Comparison of ENCODE assay signal across 8 cellular contexts in genomic region chr6:75602164-75602896, GRCh38. TPM values are rescaled to one million over a fixed set of nuclear protein-coding genes. Genes with fewer than 3 reads are reported as not detected.
DNase-seq lines count a peak whose midpoint lies in the region; ATAC-seq and TF ChIP-seq lines count a peak whose summit lies in the region.

No MANE protein-coding gene starts in this region.

- H3K27ac ChIP-seq in BLaER1 treated with 17β-estradiol and CSF1 and Interleukin-3, amounts not matched to agents 10 nM and 100 nM, result peak overlapping the region; percentile 97 to 100 (median 100)
- H3K27ac ChIP-seq in Peyer's patch (peak overlapping the region; percentile 92 to 97 (median 94)), upper lobe of left lung (peak overlapping the region; percentile 96 to 100 (median 98))

- H3K9me3 ChIP-seq in BLaER1 treated with 17β-estradiol and CSF1 and Interleukin-3, amounts not matched to agents 10 nM and 100 nM (replicated peaks in 1 of 11), result peaks cover 0 to 6% (median 0%) of the 10 kb centered on the region in 11 experiments; a peak in 1 of 22 replicates
- H3K9me3 ChIP-seq in Peyer's patch (no peaks in the 10 kb centered on the region), upper lobe of left lung (no peaks in the 10 kb centered on the region)

- H3K36me3 ChIP-seq in BLaER1 treated with 17β-estradiol and CSF1 and Interleukin-3, amounts not matched to agents 10 nM and 100 nM, result peaks cover 0 to 24% (median 9%) of the 10 kb centered on the region in 11 experiments; a peak in 13 of 22 replicates
- H3K36me3 ChIP-seq in Peyer's patch, result no peaks in the 10 kb centered on the region
- no peaks in the 10 kb centered on the region for H3K36me3 ChIP-seq in upper lobe of left lung

- TF ChIP-seq CTCF in Peyer's patch (IDR thresholded peaks at IDR 0.05) (no peak), upper lobe of left lung (IDR thresholded peaks at IDR 0.05) (peak in 1 of 6 experiments; percentile 4)

- peaks cover 15 to 48% (median 37%) of the 10 kb centered on the region in 11 experiments; a peak in 19 of 22 replicates for H4K20me1 ChIP-seq in BLaER1 treated with 17β-estradiol and CSF1 and Interleukin-3, amounts not matched to agents 10 nM and 100 nM

- DNase-seq in Peyer's patch (peak in 2 of 3 donors; percentile 43 to 68), head of caudate nucleus (peak in 38 of 42 donors; percentile 25 to 81 (median 60)), posterior cingulate gyrus (peak; percentile 31 to 89 (median 54)), upper lobe of left lung (peak; percentile 35 to 92)
- DNase-seq in activated gamma-delta T cell treated with anti-CD3 and anti-CD28 coated beads, Interleukin-2, amount 50 U/mL, for 16 hours (ENCODE audit: low read depth), result peak; percentile 43

- intact Hi-C loops in head of caudate nucleus (cut with DNase I), result loop anchor here (10.0 kb wide), 2 partner anchors 142 to 318 kb away; partner anchors contain the start of genes MYO6 and TMEM30A
- intact Hi-C loops in posterior cingulate gyrus (cut with DNase I), result loop anchor here (5.0 kb wide), 2 partner anchors 145 to 320 kb away; partner anchors contain the start of genes MYO6 and TMEM30A

- no peak for TF ChIP-seq EP300 in upper lobe of left lung (IDR thresholded peaks at IDR 0.05)

- peaks cover 37 to 56% (median 46%) of the 10 kb centered on the region in 10 experiments for H3K4me1 ChIP-seq in BLaER1 treated with 17β-estradiol and CSF1 and Interleukin-3, amounts not matched to agents 10 nM and 100 nM
- H3K4me1 ChIP-seq in Peyer's patch (peaks cover 0 to 14% (median 4%) of the 10 kb centered on the region in 4 donors), upper lobe of left lung (peaks cover 23 to 47% (median 27%) of the 10 kb centered on the region in 4 donors)

- TF ChIP-seq POLR2A in Peyer's patch (IDR thresholded peaks at IDR 0.05) (no peak), upper lobe of left lung (IDR thresholded peaks at IDR 0.05) (peak in 1 of 4 donors; percentile 27)

- H3K4me3 ChIP-seq in BLaER1 treated with 17β-estradiol and CSF1 and Interleukin-3, amounts not matched to agents 10 nM and 100 nM, result peak overlapping the region; percentile 85 to 98 (median 90)
- peak overlapping the region; percentile 78 to 92 (median 84) for H3K4me3 ChIP-seq in Peyer's patch
- peak overlapping the region; percentile 54 to 82 (median 62) for H3K4me3 ChIP-seq in upper lobe of left lung

- peak overlapping the region; percentile 97 to 100 (median 99) for H3K9ac ChIP-seq in BLaER1 treated with 17β-estradiol and CSF1 and Interleukin-3, amounts not matched to agents 10 nM and 100 nM

- H3K4me2 ChIP-seq in BLaER1 treated with 17β-estradiol and CSF1 and Interleukin-3, amounts not matched to agents 10 nM and 100 nM, result peak overlapping the region; percentile 72 to 91 (median 85)

- 1% methylated on average over 37 to 71 of the region's 75 CpGs for WGBS in upper lobe of left lung, 2 donors

- peak; percentile 32 for ATAC-seq in GM19043 (IDR thresholded peaks at IDR 0.05; ENCODE audit: low read depth, unreplicated experiment)
- peak; percentile 31 for ATAC-seq in HG03342 (IDR thresholded peaks at IDR 0.05; ENCODE audit: unreplicated experiment)
- peak; percentile 78 to 79 for ATAC-seq in upper lobe of left lung (ENCODE audit: low FRiP score in 2 of 2)

- H3K27me3 ChIP-seq in BLaER1 treated with 17β-estradiol and CSF1 and Interleukin-3, amounts not matched to agents 10 nM and 100 nM, result no peaks in the 10 kb centered on the region
- H3K27me3 ChIP-seq in Peyer's patch (no peaks in the 10 kb centered on the region), upper lobe of left lung (no peaks in the 10 kb centered on the region)

RNA-seq across cellular contexts. Expression of gene SENP6, which starts 0.7 kb away (rescaled TPM):
- 100 to 1,000 TPM in 2 of 4 donors, 10 to 100 TPM in 2; 79.9 to 218 (median 91.5) TPM for total RNA-seq in Peyer's patch
- total RNA-seq in upper lobe of left lung, result 100 to 1,000 TPM in 2 of 6 donors, 10 to 100 TPM in 4; 56.4 to 199 (median 87.2) TPM

Comparison
In these comparisons a context has a peak if more than half of its experiments do, and no peak if none do; other contexts are left out.
1. Peak in every context shown above with its lines: DNase-seq, ATAC-seq, H3K4me3 ChIP-seq and H3K27ac ChIP-seq.